ENCODE assay signal across 27 cellular contexts in the genomic region with DNA sequence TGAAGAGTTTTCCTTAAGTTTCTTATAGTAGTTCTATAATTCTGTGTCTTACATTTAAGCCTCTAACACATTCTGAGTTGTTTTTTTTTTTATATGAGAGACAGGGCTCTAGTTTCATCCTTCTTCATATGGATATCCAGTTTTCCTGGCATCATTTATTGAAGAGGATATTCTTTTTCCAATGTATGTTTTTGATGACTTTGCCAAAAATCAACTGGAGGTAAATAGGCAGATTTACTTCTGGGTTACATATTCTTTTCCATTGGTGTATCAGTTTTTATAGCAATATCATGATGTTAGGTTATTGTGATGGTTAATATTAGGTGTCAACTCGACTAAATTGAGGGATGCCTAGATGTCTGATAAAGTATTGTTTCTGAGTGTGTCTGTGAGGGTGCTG.
"Had no signal": no experiment of that assay in that cellular context is flagged by ENCODE, and none has a peak within 500 bp of the region (broad histone marks: within the 10 kb centered on the region; RNA-seq: fewer than 3 reads in every experiment).

No MANE protein-coding gene starts in this region.

- DNase-seq: stimulated activated CD4-positive, alpha-beta T cell treated with anti-CD3 and anti-CD28 coated beads, Interleukin-2, amount 100 ng/mL, for 48 hours; stimulated activated CD4-positive, alpha-beta T cell treated with anti-CD3 and anti-CD28 coated beads, Interleukin-4, amount 100 ng/mL, for 1 hour; stimulated activated CD4-positive, alpha-beta T cell treated with anti-CD3 and anti-CD28 coated beads, Interleukin-4, amount 100 ng/mL, for 24 hours; stimulated activated CD4-positive, alpha-beta T cell treated with anti-CD3 and anti-CD28 coated beads, Interleukin-4, amount 100 ng/mL, for 4 hours; stimulated activated CD8-positive, alpha-beta memory T cell treated with anti-CD3 and anti-CD28 coated beads, Interleukin-4, amount 100 ng/mL, for 48 hours; stimulated activated naive B cell treated with anti-CD40 and anti-IgM and Interleukin-4, amounts not matched to agents 10 μg/mL and 1 μg/mL and 100 μg/mL, for 72 hours; stimulated activated naive CD4-positive, alpha-beta T cell; stimulated activated naive CD4-positive, alpha-beta T cell treated with Interleukin-2 at 50 U/mL for 16 hours; stimulated activated naive CD8-positive, alpha-beta T cell treated with anti-CD3 and anti-CD28 coated beads, Interleukin-15, amount 100 ng/mL, for 72 hours; stimulated activated naive CD8-positive, alpha-beta T cell treated with anti-CD3 and anti-CD28 coated beads, Interleukin-15, Interleukin-2, amounts not matched to agents 100 U/mL and 50 U/mL, for 24 hours; stomach; substantia nigra; testis; thyroid gland; tibial artery; transverse colon; trophoblast cell; upper lobe of left lung; upper lobe of right lung; uterus had no signal

- H3K4me3 ChIP-seq: stomach, suprapubic skin, testis, thoracic aorta, thyroid gland, tibial artery, tibial nerve, transverse colon, upper lobe of left lung, upper lobe of right lung, uterus, vagina had no signal

- H3K4me1 ChIP-seq: stomach, suprapubic skin, testis, thyroid gland, tibial artery, tibial nerve, transverse colon, upper lobe of left lung, upper lobe of right lung, uterus, vagina had no signal

- H3K27ac ChIP-seq: stomach, suprapubic skin, testis, thoracic aorta, thyroid gland, tibial artery, tibial nerve, transverse colon, upper lobe of left lung, upper lobe of right lung, uterus, vagina had no signal

- H3K27me3 ChIP-seq: stomach, suprapubic skin, testis, thyroid gland, tibial artery, tibial nerve, transverse colon, upper lobe of left lung, upper lobe of right lung, uterus, vagina had no signal

- FAIRE-seq: urothelium cell line had no signal

- H3K36me3 ChIP-seq: stomach, suprapubic skin, thoracic aorta, thyroid gland, tibial artery, tibial nerve, transverse colon, upper lobe of left lung, upper lobe of right lung, uterus, vagina had no signal

- H3K9me3 ChIP-seq: stomach, suprapubic skin, testis, thoracic aorta, thyroid gland, tibial artery, tibial nerve, transverse colon, upper lobe of left lung, upper lobe of right lung, uterus, vagina had no signal

- ATAC-seq: stimulated activated effector memory CD8-positive, alpha-beta T cell treated with anti-CD3 and anti-CD28 coated beads, Interleukin-12 subunit alpha, Interleukin-12 subunit beta, amount 100 ng/mL, for 72 hours; stimulated activated memory B cell treated with anti-CD40 and anti-IgM and Interleukin-4, amounts not matched to agents 10 μg/mL and 1 μg/mL and 100 μg/mL, for 72 hours; stimulated activated naive B cell treated with anti-CD40 and anti-IgM and Interleukin-4, amounts not matched to agents 10 μg/mL and 1 μg/mL and 100 μg/mL, for 72 hours; stimulated activated naive CD8-positive, alpha-beta T cell treated with anti-CD3 and anti-CD28 coated beads, Interleukin-15, amount 100 ng/mL, for 72 hours; stimulated activated naive CD8-positive, alpha-beta T cell treated with anti-CD3 and anti-CD28 coated beads, Interleukin-15, Interleukin-2, amounts not matched to agents 100 U/mL and 50 U/mL, for 24 hours; upper lobe of right lung had no signal
